In the genomic region with DNA sequence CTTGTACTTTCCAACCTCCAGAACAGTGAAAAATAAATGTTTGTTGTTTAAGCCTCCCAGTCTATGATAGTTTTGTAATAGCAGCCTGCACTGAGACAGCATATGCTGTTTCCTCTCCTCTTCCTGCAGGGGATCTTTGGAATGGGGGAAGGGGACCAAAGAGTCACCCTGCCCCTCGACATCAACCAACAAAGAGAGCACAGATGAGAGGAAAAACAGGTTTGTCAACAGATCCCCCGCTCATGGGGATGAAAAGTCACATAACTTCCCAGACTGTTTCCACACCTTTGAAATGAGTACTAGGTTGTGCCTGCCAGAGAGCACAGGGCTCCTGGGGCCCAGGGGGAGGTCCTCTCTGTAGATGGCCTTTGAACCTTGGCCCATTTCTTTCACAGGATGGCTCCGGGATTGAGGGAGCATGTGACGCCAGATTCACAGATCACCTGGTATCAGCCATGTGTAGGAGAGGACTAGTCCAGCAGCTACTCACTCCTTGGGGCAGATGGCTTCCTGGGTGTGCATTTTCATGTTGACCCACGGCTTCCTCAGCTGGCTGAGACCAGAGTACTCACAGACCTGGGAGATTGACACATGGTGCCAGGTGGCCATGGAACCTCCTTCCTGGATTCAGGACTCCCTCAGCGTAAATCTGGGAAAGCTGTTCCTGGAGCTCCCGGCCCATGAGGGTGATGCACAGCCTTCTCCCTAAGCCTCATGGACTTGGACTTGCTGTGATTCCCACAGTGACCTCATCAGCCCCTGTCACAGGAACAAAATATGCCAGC, we compare ENCODE assay signal across 16 cellular contexts.
"Had no signal": no experiment of that assay in that cellular context is flagged by ENCODE, and none has a peak within 500 bp of the region (broad histone marks: within the 10 kb centered on the region; RNA-seq: fewer than 3 reads in every experiment).

No MANE protein-coding gene starts in this region.

- H3K4me1 ChIP-seq: foreskin keratinocyte had no signal

- H3K9me3 ChIP-seq: neutrophil had no signal

- ATAC-seq: activated CD8-positive, alpha-beta memory T cell treated with anti-CD3 and anti-CD28 coated beads, Interleukin-2, amount 10 ng/mL, durations not matched to agents 7 days and 5 days; foreskin keratinocyte; natural killer cell had no signal

- DNase-seq: activated B cell treated with CpG ODN at 0.5 μM for 24 hours; activated CD4-positive, alpha-beta memory T cell treated with anti-CD3 and anti-CD28 coated beads, Interleukin-2, amount 10 ng/mL, durations not matched to agents 7 days and 5 days; activated CD4-positive, alpha-beta T cell treated with anti-CD3 and anti-CD28 coated beads for 48 hours; activated CD8-positive, alpha-beta memory T cell treated with anti-CD3 and anti-CD28 coated beads, Interleukin-2, amount 10 ng/mL, durations not matched to agents 7 days and 5 days; activated naive CD4-positive, alpha-beta T cell treated with Interleukin-2 at 50 U/mL for 16 hours; activated naive CD8-positive, alpha-beta T cell treated with anti-CD3 and anti-CD28 coated beads, Interleukin-2, amount 10 ng/mL, durations not matched to agents 7 days and 5 days; amygdala; foreskin keratinocyte; natural killer cell; retina; stimulated activated CD4-positive, alpha-beta T cell treated with anti-CD3 and anti-CD28 coated beads, Interleukin-12 subunit alpha, Interleukin-12 subunit beta, amount 100 ng/mL, for 4 hours; stimulated activated CD4-positive, alpha-beta T cell treated with anti-CD3 and anti-CD28 coated beads, Interleukin-1b, Interleukin-23, amount 100 ng/mL, for 48 hours; stimulated activated CD8-positive, alpha-beta memory T cell treated with anti-CD3 and anti-CD28 coated beads, Interleukin-4, amount 100 ng/mL, for 48 hours; stimulated activated naive CD4-positive, alpha-beta T cell had no signal

- H3K27me3 ChIP-seq: foreskin keratinocyte, neutrophil had no signal

- H3K27ac ChIP-seq: epithelial cell of prostate, foreskin keratinocyte, neutrophil had no signal

- H3K36me3 ChIP-seq: neutrophil had no signal
